ENCODE assay signal across 13 cellular contexts in the genomic region with DNA sequence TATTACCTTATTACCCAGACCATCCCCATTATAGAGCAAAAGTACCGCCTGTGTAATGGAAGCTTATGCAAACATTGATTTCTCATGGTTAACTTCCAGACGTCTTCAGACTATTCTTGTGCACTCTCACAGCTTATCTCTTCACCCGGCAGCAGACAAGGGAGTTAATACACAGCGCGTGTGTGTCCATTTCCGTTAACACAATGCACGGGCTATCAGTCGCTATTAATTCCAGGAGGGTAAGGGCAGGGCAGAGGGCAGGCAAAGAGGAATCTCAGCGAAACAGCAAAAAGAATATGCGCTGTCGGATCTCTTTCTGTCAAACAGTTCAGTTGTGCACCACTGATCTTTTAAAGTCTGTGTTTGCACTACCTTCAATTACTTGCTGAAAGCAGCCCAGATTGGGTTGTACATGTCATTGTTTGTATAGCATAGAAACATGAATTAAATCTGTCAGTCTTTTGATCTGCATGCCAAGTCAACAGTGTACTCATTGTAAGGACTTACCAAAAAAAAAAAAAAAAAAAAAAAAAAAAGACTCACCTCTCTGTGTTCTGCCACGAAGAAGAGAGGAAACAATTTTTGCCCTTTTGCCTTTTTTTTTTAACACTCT. TPM values are rescaled to one million over a fixed set of nuclear protein-coding genes. Genes with fewer than 3 reads are reported as not detected.
DNase-seq lines count a peak whose midpoint lies in the region; ATAC-seq and TF ChIP-seq lines count a peak whose summit lies in the region.
"Had no signal": no experiment of that assay in that cellular context is flagged by ENCODE, and none has a peak within 500 bp of the region (broad histone marks: within the 10 kb centered on the region; RNA-seq: fewer than 3 reads in every experiment).

No MANE protein-coding gene starts in this region.

- H3K36me3 ChIP-seq in endocrine pancreas (ENCODE audit: control insufficient read depth, insufficient read depth, low read length) (no peaks in the 10 kb centered on the region), neural progenitor cell (no peaks in the 10 kb centered on the region), lower lobe of right lung (no peaks in the 10 kb centered on the region), spleen (no peaks in the 10 kb centered on the region)
- H3K36me3 ChIP-seq: adrenal gland had no signal

- H3K4me3 ChIP-seq in endocrine pancreas (ENCODE audit: control insufficient read depth, insufficient read depth, low read length) (peak overlapping the region; percentile 2), neural progenitor cell (no peak overlapping the region), lower lobe of right lung (no peak overlapping the region), spleen (peak overlapping the region in 1 of 8 donors; percentile 35)
- H3K4me3 ChIP-seq: adrenal gland had no signal

- intact Hi-C loops in lower lobe of right lung (cut with DNase I) (no loop called here), spleen (cut with DNase I; ENCODE audit: low total_unique reads) (no loop called here)

- peaks cover 24% of the 10 kb centered on the region for H3K4me1 Mint-ChIP-seq in neural progenitor cell

- no peak overlapping the region for H2AFZ ChIP-seq in neural progenitor cell (replicated peaks)

- H3K27me3 ChIP-seq in endocrine pancreas (ENCODE audit: control insufficient read depth, insufficient read depth, low read length) (no peaks in the 10 kb centered on the region), neural progenitor cell (no peaks in the 10 kb centered on the region), lower lobe of right lung (ENCODE audit: low read depth) (no peaks in the 10 kb centered on the region), spleen (replicated peaks in 1 of 7) (no peaks in the 10 kb centered on the region)

- no peak overlapping the region for H3K27ac Mint-ChIP-seq in neural progenitor cell

- H3K9ac ChIP-seq in endocrine pancreas (ENCODE audit: control insufficient read depth, insufficient read depth, low read length) (no peak overlapping the region), neural progenitor cell (no peak overlapping the region)

- H3K4me1 ChIP-seq in endocrine pancreas (ENCODE audit: control insufficient read depth, insufficient read depth, low read length), result no peaks in the 10 kb centered on the region
- no peaks in the 10 kb centered on the region for H3K4me1 ChIP-seq in neural progenitor cell
- peaks cover 14% of the 10 kb centered on the region for H3K4me1 ChIP-seq in lower lobe of right lung
- H3K4me1 ChIP-seq in spleen, result peaks cover 0 to 7% (median 3%) of the 10 kb centered on the region in 6 donors
- H3K4me1 ChIP-seq: adrenal gland had no signal

- peaks cover 2% of the 10 kb centered on the region for H3K27me3 Mint-ChIP-seq in neural progenitor cell (ENCODE audit: insufficient read depth, low read depth)

- H3K79me2 ChIP-seq in neural progenitor cell (ENCODE audit: low read depth), result no peaks in the 10 kb centered on the region

- H4K20me1 ChIP-seq in neural progenitor cell (ENCODE audit: low read depth), result no peaks in the 10 kb centered on the region

- H3K9me3 ChIP-seq in endocrine pancreas (ENCODE audit: control insufficient read depth, low read length) (no peaks in the 10 kb centered on the region), neural progenitor cell (ENCODE audit: low read depth) (no peaks in the 10 kb centered on the region), lower lobe of right lung (no peaks in the 10 kb centered on the region), spleen (no peaks in the 10 kb centered on the region)
- H3K9me3 ChIP-seq: adrenal gland had no signal

- DNase-seq in NCI-H69 (lab: John Stamatoyannopoulos, UW) (peak; percentile 96), neural progenitor cell (ENCODE audit: low spot score) (peak; percentile 11), lower lobe of right lung (no peak), spleen (no peak)
- DNase-seq: activated T-cell treated with anti-CD3 and anti-CD28 coated beads for 4 hours; effector CD4-positive, alpha-beta T cell; NCI-H226 had no signal

- no peak for TF ChIP-seq RAD21 in Ishikawa (IDR thresholded peaks at IDR 0.05; ENCODE audit: low read depth)

- H3K27ac ChIP-seq in neural progenitor cell (no peak overlapping the region), lower lobe of right lung (no peak overlapping the region), spleen (no peak overlapping the region)
- H3K27ac ChIP-seq: adrenal gland had no signal

- peak overlapping the region; percentile 38 for H3K4me3 Mint-ChIP-seq in neural progenitor cell

- WGBS in spleen, 5 donors, result 41 to 73% (median 53%) methylated on average over 12 of the region's 12 CpGs

- no peaks in the 10 kb centered on the region for H3K9me3 Mint-ChIP-seq in neural progenitor cell

- TF ChIP-seq CTCF in neural progenitor cell (IDR thresholded peaks at IDR 0.05) (no peak), lower lobe of right lung (IDR thresholded peaks at IDR 0.05) (no peak), spleen (IDR thresholded peaks at IDR 0.05 in 8 of 11, conservative IDR thresholded peaks at IDR 0.05 in 3 of 11) (no peak)

- H3F3A ChIP-seq in neural progenitor cell (ENCODE audit: low read depth), result no peaks in the 10 kb centered on the region

- ATAC-seq in lower lobe of right lung (no peak), HG02588 (IDR thresholded peaks at IDR 0.05; ENCODE audit: unreplicated experiment) (no peak), GM18861 (IDR thresholded peaks at IDR 0.05; ENCODE audit: unreplicated experiment) (no peak)
- ATAC-seq: Right ventricle myocardium inferior had no signal

- TF ChIP-seq POLR2A in spleen (IDR thresholded peaks at IDR 0.05), result no peak

- TF ChIP-seq EP300 in Ishikawa (IDR thresholded peaks at IDR 0.05; ENCODE audit: borderline replicate concordance), result no peak

- H3K36me3 Mint-ChIP-seq in neural progenitor cell, result no peaks in the 10 kb centered on the region

- H3K4me2 ChIP-seq in neural progenitor cell, result no peak overlapping the region

TF ChIP-seq in Ishikawa, 13 proteins besides CTCF, POLR2A, EP300 and RAD21:
- TF ChIP-seq NFIC (IDR thresholded peaks at IDR 0.05) (peak; percentile 52), ZBTB7A (IDR thresholded peaks at IDR 0.05; ENCODE audit: low read depth) (no peak)
- TF ChIP-seq, protein P1, sequence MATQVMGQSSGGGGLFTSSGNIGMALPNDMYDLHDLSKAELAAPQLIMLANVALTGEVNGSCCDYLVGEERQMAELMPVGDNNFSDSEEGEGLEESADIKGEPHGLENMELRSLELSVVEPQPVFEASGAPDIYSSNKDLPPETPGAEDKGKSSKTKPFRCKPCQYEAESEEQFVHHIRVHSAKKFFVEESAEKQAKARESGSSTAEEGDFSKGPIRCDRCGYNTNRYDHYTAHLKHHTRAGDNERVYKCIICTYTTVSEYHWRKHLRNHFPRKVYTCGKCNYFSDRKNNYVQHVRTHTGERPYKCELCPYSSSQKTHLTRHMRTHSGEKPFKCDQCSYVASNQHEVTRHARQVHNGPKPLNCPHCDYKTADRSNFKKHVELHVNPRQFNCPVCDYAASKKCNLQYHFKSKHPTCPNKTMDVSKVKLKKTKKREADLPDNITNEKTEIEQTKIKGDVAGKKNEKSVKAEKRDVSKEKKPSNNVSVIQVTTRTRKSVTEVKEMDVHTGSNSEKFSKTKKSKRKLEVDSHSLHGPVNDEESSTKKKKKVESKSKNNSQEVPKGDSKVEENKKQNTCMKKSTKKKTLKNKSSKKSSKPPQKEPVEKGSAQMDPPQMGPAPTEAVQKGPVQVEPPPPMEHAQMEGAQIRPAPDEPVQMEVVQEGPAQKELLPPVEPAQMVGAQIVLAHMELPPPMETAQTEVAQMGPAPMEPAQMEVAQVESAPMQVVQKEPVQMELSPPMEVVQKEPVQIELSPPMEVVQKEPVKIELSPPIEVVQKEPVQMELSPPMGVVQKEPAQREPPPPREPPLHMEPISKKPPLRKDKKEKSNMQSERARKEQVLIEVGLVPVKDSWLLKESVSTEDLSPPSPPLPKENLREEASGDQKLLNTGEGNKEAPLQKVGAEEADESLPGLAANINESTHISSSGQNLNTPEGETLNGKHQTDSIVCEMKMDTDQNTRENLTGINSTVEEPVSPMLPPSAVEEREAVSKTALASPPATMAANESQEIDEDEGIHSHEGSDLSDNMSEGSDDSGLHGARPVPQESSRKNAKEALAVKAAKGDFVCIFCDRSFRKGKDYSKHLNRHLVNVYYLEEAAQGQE (IDR thresholded peaks at IDR 0.05; ENCODE audit: low read depth), result no peak

RNA-seq across cellular contexts. Expression of gene CABCOCO1, which starts 41.1 kb away (rescaled TPM):
- total RNA-seq in neural progenitor cell (ENCODE audit: low replicate concordance), result 0.28 TPM in 1 of 2 replicates, not detected in the other
- 3.5 TPM for total RNA-seq in lower lobe of right lung
- under 1 TPM in 3 of 7 donors, not detected in 4; 0.39 to 0.60 (median 0.56) TPM for total RNA-seq in spleen
- 1 to 10 TPM in 1 of 3 donors, under 1 TPM in 2; 0.06 to 1.0 (median 0.29) TPM for polyA plus RNA-seq in spleen
- total RNA-seq: Right ventricle myocardium inferior had no signal

Comparison
In these comparisons a context has a peak if more than half of its experiments do, and no peak if none do; other contexts are left out.
1. DNase-seq: peak in NCI-H69 (single experiment) and neural progenitor cell (single experiment); none in lower lobe of right lung (single experiment) and spleen (single experiment).